ENCODE assay signal across 18 cellular contexts in genomic region chr7:73353243-73353642, GRCh38. TPM values are rescaled to one million over a fixed set of nuclear protein-coding genes. Genes with fewer than 3 reads are reported as not detected.
DNase-seq lines count a peak whose midpoint lies in the region; ATAC-seq, FAIRE-seq and TF ChIP-seq lines count a peak whose summit lies in the region.
"Had no signal": no experiment of that assay in that cellular context is flagged by ENCODE, and none has a peak within 500 bp of the region (broad histone marks: within the 10 kb centered on the region; RNA-seq: fewer than 3 reads in every experiment).

No MANE protein-coding gene starts in this region.

- no peak overlapping the region for H3K18ac ChIP-seq in mesendoderm (ENCODE audit: low read length)

- 3% methylated on average over 6 of the region's 6 CpGs for WGBS in K562 (ENCODE audit: insufficient coverage, low coverage, missing lambda C conversion rate)
- WGBS in mesendoderm (ENCODE audit: extremely low coverage, insufficient coverage, low lambda C conversion rate): no CpG with 5 or more reads among the region's 6 CpGs

- TF ChIP-seq POLR2A in K562 (conservative IDR thresholded peaks at IDR 0.05) (no peak), erythroblast (IDR thresholded peaks at IDR 0.05; ENCODE audit: low read length) (no peak)

- H2BK15ac ChIP-seq in mesendoderm (replicated peaks; ENCODE audit: low read depth): no peak overlapping the region

- DNase-seq in COLO668 (lab: John Stamatoyannopoulos, UW; ENCODE audit: unreplicated experiment): peak; percentile 16
- DNase-seq in LHCN-M2 (ENCODE audit: low read depth): peak; percentile 55
- no peak for DNase-seq in K562 (ENCODE audit: extremely low read depth in 1 of 4, low spot score in 3 of 4)
- DNase-seq in mesendoderm: peak; percentile 77
- DNase-seq in erythroblast (lab: John Stamatoyannopoulos, UW): no peak
- DNase-seq in activated CD4-positive, alpha-beta T cell treated with anti-CD3 and anti-CD28 coated beads for 4 hours: no peak
- no peak for DNase-seq in AG20443 (ENCODE audit: low spot score)
- no peak for DNase-seq in NCI-H146 treated with DMSO at 0.1 percent for 48 hours (lab: John Stamatoyannopoulos, UW; ENCODE audit: unreplicated experiment)
- DNase-seq: NCI-H1105 treated with DMSO at 0.1 percent for 48 hours, NCI-H187, NCI-H2171, NCI-H446, NCI-H748 treated with DMSO at 0.1 percent for 48 hours, SW 1271 had no signal

- no peak overlapping the region for H3K56ac ChIP-seq in mesendoderm (ENCODE audit: low read length)

- H3K9ac ChIP-seq in K562 (ENCODE audit: insufficient read depth in 1 of 2, low read depth in 2 of 2, low read length in 2 of 2) (no peak overlapping the region), mesendoderm (ENCODE audit: low read length) (no peak overlapping the region)

- H3K36me3 ChIP-seq in K562 (ENCODE audit: control insufficient read depth, insufficient read depth, low read length): no peaks in the 10 kb centered on the region
- H3K36me3 ChIP-seq in mesendoderm (ENCODE audit: control insufficient read depth, insufficient read depth, low read length): no peaks in the 10 kb centered on the region
- H3K36me3 ChIP-seq: SJSA1 had no signal

- peaks cover 0 to 10% of the 10 kb centered on the region in 2 experiments; a peak in 2 of 5 replicates for H3K4me1 ChIP-seq in K562 (replicated peaks in 1 of 2; ENCODE audit: control insufficient read depth in 2 of 2, insufficient read depth in 2 of 2, low read length in 2 of 2)
- H3K4me1 ChIP-seq in mesendoderm (ENCODE audit: control insufficient read depth, low read depth, low read length): peaks cover 3% of the 10 kb centered on the region

- H4K8ac ChIP-seq in mesendoderm (ENCODE audit: low read depth, low read length): no peak overlapping the region

- no peak for ATAC-seq in K562

- H4K5ac ChIP-seq in mesendoderm (ENCODE audit: low read length): no peak overlapping the region

- H3K4ac ChIP-seq in mesendoderm (ENCODE audit: low read depth, low read length): no peak overlapping the region

- no peak for TF ChIP-seq EP300 in K562 (IDR thresholded peaks at IDR 0.05; ENCODE audit: low read length)

- FAIRE-seq in K562 (lab: Jason Lieb, UNC): no peak
- FAIRE-seq: G401.6 had no signal

- no peak overlapping the region for H3K4me3 ChIP-seq in K562
- no peak overlapping the region for H3K4me3 ChIP-seq in mesendoderm (ENCODE audit: low read length)
- H3K4me3 ChIP-seq: SJSA1 had no signal

- H3K23ac ChIP-seq in mesendoderm (ENCODE audit: low read length): no peak overlapping the region

- H3K27ac ChIP-seq in K562 (ENCODE audit: extremely low read depth, low read depth, low read length): no peak overlapping the region
- H3K27ac ChIP-seq in mesendoderm (ENCODE audit: low read depth, low read length): no peak overlapping the region
- H3K27ac ChIP-seq: C4-2B, SJSA1 had no signal

- intact Hi-C loops in K562 (cut with micrococcal nuclease): no loop called here

- no peaks in the 10 kb centered on the region for H3K9me1 ChIP-seq in K562 (ENCODE audit: control insufficient read depth, insufficient read depth, low read length)

- TF ChIP-seq CTCF in K562 (IDR thresholded peaks at IDR 0.05 in 2 of 3, conservative IDR thresholded peaks at IDR 0.05 in 1 of 3; ENCODE audit: insufficient read depth in 2 of 3, low read depth in 1 of 3, low read length in 3 of 3): no peak

- H2BK5ac ChIP-seq in mesendoderm (ENCODE audit: low read length): no peak overlapping the region

- no peaks in the 10 kb centered on the region for H3K79me1 ChIP-seq in mesendoderm (ENCODE audit: low read length)

- in situ Hi-C loops in K562 (cut with MboI): no loop called here

- H3K27me3 ChIP-seq in K562 (ENCODE audit: control insufficient read depth in 2 of 2, insufficient read depth in 2 of 2, low read length in 2 of 2): peaks cover 67 to 90% of the 10 kb centered on the region in 2 experiments
- no peaks in the 10 kb centered on the region for H3K27me3 ChIP-seq in mesendoderm (ENCODE audit: insufficient read depth, low read length, poor library complexity)
- H3K27me3 ChIP-seq: SJSA1 had no signal

- H3K4me2 ChIP-seq in K562 (ENCODE audit: insufficient read depth, low read length): no peak overlapping the region
- no peak overlapping the region for H3K4me2 ChIP-seq in mesendoderm (ENCODE audit: low read length)

- no peak overlapping the region for H2AK5ac ChIP-seq in mesendoderm (ENCODE audit: low read length)

- peaks cover 2% of the 10 kb centered on the region for H3K9me3 ChIP-seq in K562 (replicated peaks; ENCODE audit: control insufficient read depth, insufficient read depth, low read depth, low read length)
- H3K9me3 ChIP-seq: SJSA1 had no signal

- H2AFZ ChIP-seq in K562 (ENCODE audit: low read depth, low read length): no peak overlapping the region

- H3K79me2 ChIP-seq in K562 (ENCODE audit: control insufficient read depth, insufficient read depth, low read length) (no peaks in the 10 kb centered on the region), mesendoderm (ENCODE audit: control insufficient read depth, insufficient read depth, low read length) (no peaks in the 10 kb centered on the region)

- no peaks in the 10 kb centered on the region for H4K20me1 ChIP-seq in K562 (replicated peaks; ENCODE audit: control insufficient read depth, insufficient read depth, low read length)

- no peak overlapping the region for H2BK120ac ChIP-seq in mesendoderm (ENCODE audit: low read depth, low read length)

- CTCF ChIA-PET in K562 (lab: Yijun Ruan, JAX; ENCODE audit: low intra/inter-chr PET ratio): no interaction called here

- no peak for TF ChIP-seq RAD21 in K562 (CRISPR knock-in tag; conservative IDR thresholded peaks at IDR 0.05 in 1 of 2, IDR thresholded peaks at IDR 0.05 in 1 of 2)

- no TSS peak for BruUV-seq in K562 (replicated peaks; lab: Mats Ljungman, UMichigan)

- POLR2A ChIA-PET in K562 (lab: Yijun Ruan, JAX): no interaction called here

RNA-seq across cellular contexts. Expression of gene FKBP6, which starts 25.3 kb away (rescaled TPM):
- total RNA-seq in LHCN-M2 (2014; rRNA removed) (not detected in 2 replicates), K562 (2014; rRNA removed) (not detected in 2 replicates), K562 (2014; rRNA removed; fragmentation: Illumina TruSeq; extraction: Trizol) (not detected in 2 replicates), K562 (2015; rRNA removed; fragmentation: Illumina TruSeq; extraction: Trizol) (not detected in 2 replicates), K562 (2021) (not detected in 2 replicates)
- polyA plus RNA-seq in LHCN-M2 (2012): not detected
- total RNA-seq in K562 (2011; cell fraction: chromatin; rRNA removed; ENCODE audit: low replicate concordance): not detected in 2 replicates
- total RNA-seq in K562 (2011; cell fraction: nucleolus; rRNA removed): not detected in 2 replicates
- not detected in 2 replicates for total RNA-seq in K562 (2011; cell fraction: nucleoplasm; rRNA removed)
- polyA plus RNA-seq in K562 (2011; rRNA removed) (not detected in 2 replicates), K562 (2014; fragmentation: Illumina TruSeq; extraction: Trizol) (not detected in 2 replicates), K562 (2014; fragmentation: Nextera tagmentation; extraction: Ambion mirVana) (not detected), K562 (2014; rRNA removed) (not detected in 2 replicates)
- not detected in 2 replicates for polyA plus RNA-seq in K562 (2011; cell fraction: cytosol; rRNA removed)
- polyA plus RNA-seq in K562 (2011; cell fraction: nucleus; rRNA removed): not detected in 2 replicates
- not detected in 2 replicates for polyA plus RNA-seq in K562 (2012)
- polyA minus RNA-seq in K562 (2011; rRNA and poly(A)+ RNA removed): not detected in 2 replicates
- polyA minus RNA-seq in K562 (2011; cell fraction: cytosol; rRNA and poly(A)+ RNA removed): not detected in 2 replicates
- polyA minus RNA-seq in K562 (2011; cell fraction: nucleus; rRNA and poly(A)+ RNA removed): not detected in 2 replicates
- polyA plus RNA-seq in mesendoderm (2013, experiment 1 of 2): 0.07 TPM
- 0.06 TPM for polyA plus RNA-seq in mesendoderm (2013, experiment 2 of 2)
- total RNA-seq: H4, SJSA1 had no signal

RNA-seq across cellular contexts. Expression of gene TRIM50, which starts 25.4 kb away (rescaled TPM):
- not detected in 2 replicates for total RNA-seq in LHCN-M2 (2014; rRNA removed)
- polyA plus RNA-seq in LHCN-M2 (2012): not detected
- total RNA-seq in K562 (2011; cell fraction: chromatin; rRNA removed; ENCODE audit: low replicate concordance): not detected in 2 replicates
- total RNA-seq in K562 (2011; cell fraction: nucleolus; rRNA removed): not detected in 2 replicates
- total RNA-seq in K562 (2011; cell fraction: nucleoplasm; rRNA removed): not detected in 2 replicates
- total RNA-seq in K562 (2014; rRNA removed): not detected in 2 replicates
- not detected in 2 replicates for total RNA-seq in K562 (2014; rRNA removed; fragmentation: Illumina TruSeq; extraction: Trizol)
- total RNA-seq in K562 (2015; rRNA removed; fragmentation: Illumina TruSeq; extraction: Trizol): not detected in 2 replicates
- 0.11 TPM in 1 of 2 replicates, not detected in the other for total RNA-seq in K562 (2021)
- not detected in 2 replicates for polyA plus RNA-seq in K562 (2011; rRNA removed)
- polyA plus RNA-seq in K562 (2011; cell fraction: cytosol; rRNA removed): not detected in 2 replicates
- not detected in 2 replicates for polyA plus RNA-seq in K562 (2011; cell fraction: nucleus; rRNA removed)
- 0.04 TPM in 1 of 2 replicates, not detected in the other for polyA plus RNA-seq in K562 (2012)
- polyA plus RNA-seq in K562 (2014; fragmentation: Illumina TruSeq; extraction: Trizol): not detected in 2 replicates
- not detected for polyA plus RNA-seq in K562 (2014; fragmentation: Nextera tagmentation; extraction: Ambion mirVana)
- not detected in 2 replicates for polyA plus RNA-seq in K562 (2014; rRNA removed)
- polyA minus RNA-seq in K562 (2011; rRNA and poly(A)+ RNA removed): not detected in 2 replicates
- polyA minus RNA-seq in K562 (2011; cell fraction: cytosol; rRNA and poly(A)+ RNA removed): not detected in 2 replicates
- polyA minus RNA-seq in K562 (2011; cell fraction: nucleus; rRNA and poly(A)+ RNA removed): not detected in 2 replicates
- polyA plus RNA-seq in mesendoderm (2013, experiment 1 of 2): 0.13 TPM
- polyA plus RNA-seq in mesendoderm (2013, experiment 2 of 2): 0.06 TPM
- total RNA-seq: H4, SJSA1 had no signal

RNA-seq across cellular contexts. Expression of gene NSUN5, which starts 44.6 kb away (rescaled TPM):
- total RNA-seq in LHCN-M2 (2014; rRNA removed) (50.5 and 53.9 TPM in 2 replicates), K562 (2014; rRNA removed) (96.9 and 111 TPM in 2 replicates), K562 (2014; rRNA removed; fragmentation: Illumina TruSeq; extraction: Trizol) (16.5 and 20.8 TPM in 2 replicates), K562 (2015; rRNA removed; fragmentation: Illumina TruSeq; extraction: Trizol) (48.1 and 48.7 TPM in 2 replicates), K562 (2021) (108 and 115 TPM in 2 replicates)
- 29.3 TPM for polyA plus RNA-seq in LHCN-M2 (2012)
- total RNA-seq in K562 (2011; cell fraction: chromatin; rRNA removed; ENCODE audit: low replicate concordance): 82.1 and 174 TPM in 2 replicates
- total RNA-seq in K562 (2011; cell fraction: nucleolus; rRNA removed): 125 and 145 TPM in 2 replicates
- total RNA-seq in K562 (2011; cell fraction: nucleoplasm; rRNA removed): 95.5 and 104 TPM in 2 replicates
- polyA plus RNA-seq in K562 (2011; rRNA removed) (36.5 and 46.5 TPM in 2 replicates), K562 (2014; fragmentation: Illumina TruSeq; extraction: Trizol) (43.0 and 65.5 TPM in 2 replicates), K562 (2014; fragmentation: Nextera tagmentation; extraction: Ambion mirVana) (10 to 100 TPM in 1 of 2 experiments, 1 to 10 TPM in 1; 4.7 to 14.9 TPM), K562 (2014; rRNA removed) (81.3 and 83.9 TPM in 2 replicates)
- polyA plus RNA-seq in K562 (2011; cell fraction: cytosol; rRNA removed): 42.9 and 123 TPM in 2 replicates
- polyA plus RNA-seq in K562 (2011; cell fraction: nucleus; rRNA removed): 130 and 194 TPM in 2 replicates
- polyA plus RNA-seq in K562 (2012): 67.9 and 95.0 TPM in 2 replicates
- polyA minus RNA-seq in K562 (2011; rRNA and poly(A)+ RNA removed): 16.3 and 26.7 TPM in 2 replicates
- polyA minus RNA-seq in K562 (2011; cell fraction: cytosol; rRNA and poly(A)+ RNA removed): 28.5 and 41.4 TPM in 2 replicates
- polyA minus RNA-seq in K562 (2011; cell fraction: nucleus; rRNA and poly(A)+ RNA removed): 34.4 and 42.5 TPM in 2 replicates
- 35.1 TPM for polyA plus RNA-seq in mesendoderm (2013, experiment 1 of 2)
- 36.4 TPM for polyA plus RNA-seq in mesendoderm (2013, experiment 2 of 2)

Comparison
In these comparisons a context has a peak if more than half of its experiments do, and no peak if none do; other contexts are left out.
1. DNase-seq: peak in COLO668 (single experiment), LHCN-M2 (single experiment) and mesendoderm (single experiment); none in K562 (0 of 4), erythroblast (0 of 2), activated CD4-positive, alpha-beta T cell treated with anti-CD3 and anti-CD28 coated beads for 4 hours (0 of 2), AG20443 (single experiment) and NCI-H146 treated with DMSO at 0.1 percent for 48 hours (single experiment).